Comparison of ENCODE assay signal across 11 cellular contexts in the genomic region with DNA sequence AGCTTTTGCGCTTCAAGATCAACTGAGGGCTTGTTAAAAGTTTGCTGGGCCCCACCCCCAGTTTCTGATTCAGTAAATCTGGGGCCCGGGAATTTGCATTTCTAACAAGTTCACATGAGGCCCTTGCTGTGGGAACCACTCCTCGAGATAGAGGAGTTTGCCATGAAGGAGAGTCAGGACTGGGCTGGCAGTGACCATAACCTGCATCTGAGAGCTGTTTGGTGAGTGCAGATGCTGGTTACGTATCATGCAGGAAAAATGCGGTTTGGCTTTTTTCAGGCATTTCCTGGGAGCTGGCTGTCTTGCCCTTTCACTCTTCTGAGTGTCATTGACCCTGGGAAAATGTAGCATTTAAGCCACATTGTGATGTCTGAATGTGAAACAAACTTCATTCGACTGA. TPM values are rescaled to one million over a fixed set of nuclear protein-coding genes. Genes with fewer than 3 reads are reported as not detected.
DNase-seq lines count a peak whose midpoint lies in the region; ATAC-seq lines count a peak whose summit lies in the region.
"Had no signal": no experiment of that assay in that cellular context is flagged by ENCODE, and none has a peak within 500 bp of the region (broad histone marks: within the 10 kb centered on the region; RNA-seq: fewer than 3 reads in every experiment).

No MANE protein-coding gene starts in this region.

- H3K4me1 Mint-ChIP-seq in activated naive CD4-positive, alpha-beta T cell treated with anti-CD3 and anti-CD28 coated beads, Interleukin-2, amount 10 ng/mL, durations not matched to agents 7 days and 5 days, result no peaks in the 10 kb centered on the region

- H3K27me3 Mint-ChIP-seq in activated naive CD4-positive, alpha-beta T cell treated with anti-CD3 and anti-CD28 coated beads, Interleukin-2, amount 10 ng/mL, durations not matched to agents 7 days and 5 days, result peaks cover 44% of the 10 kb centered on the region
- H3K27me3 Mint-ChIP-seq: memory B cell had no signal

- H3K9me3 Mint-ChIP-seq in activated naive CD4-positive, alpha-beta T cell treated with anti-CD3 and anti-CD28 coated beads, Interleukin-2, amount 10 ng/mL, durations not matched to agents 7 days and 5 days, result no peaks in the 10 kb centered on the region
- H3K9me3 Mint-ChIP-seq: memory B cell had no signal

- ATAC-seq in GM19455 (IDR thresholded peaks at IDR 0.05; ENCODE audit: unreplicated experiment), result no peak
- ATAC-seq in HG03196 (IDR thresholded peaks at IDR 0.05; ENCODE audit: unreplicated experiment), result no peak
- ATAC-seq in HG03135 (IDR thresholded peaks at IDR 0.05; ENCODE audit: unreplicated experiment), result no peak

- H3K36me3 Mint-ChIP-seq in activated naive CD4-positive, alpha-beta T cell treated with anti-CD3 and anti-CD28 coated beads, Interleukin-2, amount 10 ng/mL, durations not matched to agents 7 days and 5 days, result no peaks in the 10 kb centered on the region

- no peak overlapping the region for H3K9ac ChIP-seq in duodenal mucosa (ENCODE audit: low read depth in 1 of 2, low read length in 2 of 2)

- no peaks in the 10 kb centered on the region for H3K36me3 ChIP-seq in duodenal mucosa (ENCODE audit: control insufficient read depth in 1 of 2, insufficient read depth in 2 of 2, low read length in 2 of 2)
- H3K36me3 ChIP-seq in mesodermal cell (ENCODE audit: control insufficient read depth, insufficient read depth, low read length), result no peaks in the 10 kb centered on the region

- DNase-seq in 8988T (peak; percentile 53), NCI-H226 (peak; percentile 57)
- DNase-seq in activated naive CD4-positive, alpha-beta T cell treated with anti-CD3 and anti-CD28 coated beads, Interleukin-2, amount 10 ng/mL, durations not matched to agents 7 days and 5 days, result no peak
- DNase-seq: effector CD4-positive, alpha-beta T cell; stimulated activated CD4-positive, alpha-beta T cell treated with anti-CD3 and anti-CD28 coated beads, Interleukin-1b, Interleukin-23, amount 100 ng/mL, for 48 hours had no signal

- WGBS in mesodermal cell (ENCODE audit: insufficient coverage in 2 of 2), 2 experiments, result 76 to 82% methylated on average over 5 to 6 of the region's 6 CpGs

- H3K27ac Mint-ChIP-seq in activated naive CD4-positive, alpha-beta T cell treated with anti-CD3 and anti-CD28 coated beads, Interleukin-2, amount 10 ng/mL, durations not matched to agents 7 days and 5 days, result no peak overlapping the region
- H3K27ac Mint-ChIP-seq: memory B cell had no signal

- no peaks in the 10 kb centered on the region for H3K9me3 ChIP-seq in duodenal mucosa (ENCODE audit: control insufficient read depth in 1 of 2, low read length in 2 of 2)
- no peaks in the 10 kb centered on the region for H3K9me3 ChIP-seq in mesodermal cell (ENCODE audit: control insufficient read depth, low read length)

- H3K4me1 ChIP-seq in duodenal mucosa (ENCODE audit: control insufficient read depth in 1 of 2, insufficient read depth in 2 of 2, low read length in 2 of 2) (peaks cover 12 to 18% of the 10 kb centered on the region in 2 donors), mesodermal cell (ENCODE audit: control insufficient read depth, insufficient read depth, low read length, poor library complexity, severe bottlenecking) (peaks cover 55% of the 10 kb centered on the region)

- no peak overlapping the region for H3K4me3 Mint-ChIP-seq in activated naive CD4-positive, alpha-beta T cell treated with anti-CD3 and anti-CD28 coated beads, Interleukin-2, amount 10 ng/mL, durations not matched to agents 7 days and 5 days
- H3K4me3 Mint-ChIP-seq: memory B cell had no signal

- CTCF ChIA-PET in activated naive CD4-positive, alpha-beta T cell treated with anti-CD3 and anti-CD28 coated beads, Interleukin-2, amount 10 ng/mL, durations not matched to agents 7 days and 5 days (lab: Charles Lee), result no interaction called here

- no peaks in the 10 kb centered on the region for H3K27me3 ChIP-seq in duodenal mucosa (ENCODE audit: control insufficient read depth in 1 of 2, insufficient read depth in 2 of 2, low read length in 2 of 2)

- H3K27ac ChIP-seq in duodenal mucosa (ENCODE audit: low read depth, low read length), result peak overlapping the region; percentile 23
- H3K27ac ChIP-seq in mesodermal cell (ENCODE audit: low read depth, low read length, severe bottlenecking), result peak overlapping the region; percentile 80

- H3K4me3 ChIP-seq in duodenal mucosa (ENCODE audit: low read depth in 1 of 2, low read length in 2 of 2), result no peak overlapping the region
- H3K4me3 ChIP-seq in mesodermal cell (ENCODE audit: extremely low read depth, insufficient read depth, low read length, poor library complexity, severe bottlenecking), result no peak overlapping the region

RNA-seq across cellular contexts. Expression of a gene that starts 9.4 kb away (rescaled TPM):
- polyA plus RNA-seq in mesodermal cell (2013, experiment 1 of 2), result 29.8 TPM
- polyA plus RNA-seq in mesodermal cell (2013, experiment 2 of 2), result 28.7 TPM
